ENCODE assay signal across 23 cellular contexts in the genomic region with DNA sequence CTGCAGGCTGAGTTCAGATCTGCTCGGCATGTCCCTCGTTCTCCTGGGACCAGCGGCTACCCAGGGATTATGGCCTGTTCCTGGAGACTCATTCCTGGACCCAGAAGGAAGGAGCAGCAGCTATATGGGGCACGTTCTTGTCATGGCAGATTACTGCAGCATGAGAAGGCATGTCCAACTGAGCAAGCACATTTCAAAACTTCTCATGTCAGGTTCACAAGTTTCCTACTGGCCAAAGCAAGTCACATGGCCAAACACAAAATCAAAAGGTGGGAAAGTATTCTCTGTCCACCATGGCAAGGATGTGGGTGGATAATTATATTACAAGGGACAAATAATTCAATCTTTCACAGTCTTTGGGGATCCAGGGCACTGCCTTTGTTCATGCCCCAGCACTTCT.
DNase-seq lines count a peak whose midpoint lies in the region; ATAC-seq and TF ChIP-seq lines count a peak whose summit lies in the region.
"Had no signal": no experiment of that assay in that cellular context is flagged by ENCODE, and none has a peak within 500 bp of the region (broad histone marks: within the 10 kb centered on the region; RNA-seq: fewer than 3 reads in every experiment).

No MANE protein-coding gene starts in this region.

- H3K36me3 ChIP-seq in GM23338 (ENCODE audit: insufficient read depth) (no peaks in the 10 kb centered on the region), neutrophil (no peaks in the 10 kb centered on the region)
- H3K36me3 ChIP-seq: ascending aorta, gastrocnemius medialis, prostate gland, SJSA1 had no signal

- H3K27me3 ChIP-seq in GM23338 (ENCODE audit: insufficient read depth) = no peaks in the 10 kb centered on the region
- H3K27me3 ChIP-seq in neutrophil = no peaks in the 10 kb centered on the region
- H3K27me3 ChIP-seq: ascending aorta, gastrocnemius medialis, SJSA1, testis had no signal

- TF ChIP-seq CTCF in GM23338 (conservative IDR thresholded peaks at IDR 0.05; ENCODE audit: low read depth in 2 of 2) (no peak), neutrophil (IDR thresholded peaks at IDR 0.05) (no peak)

- H3K9me2 ChIP-seq in GM23338 (ENCODE audit: insufficient read depth) = no peaks in the 10 kb centered on the region

- ATAC-seq in GM23338 = no peak
- ATAC-seq in effector memory CD8-positive, alpha-beta T cell (replicated peaks) = no peak
- ATAC-seq: gastrocnemius medialis; left cardiac atrium; stimulated activated naive CD8-positive, alpha-beta T cell treated with anti-CD3 and anti-CD28 coated beads, Interleukin-15, Interleukin-2, amounts not matched to agents 100 U/mL and 50 U/mL, for 24 hours had no signal

- H3K27ac ChIP-seq in GM23338 (ENCODE audit: low read depth) = no peak overlapping the region
- H3K27ac ChIP-seq in neutrophil = peak overlapping the region; percentile 99
- H3K27ac ChIP-seq: ascending aorta, gastrocnemius medialis, prostate gland, SJSA1, testis had no signal

- no peaks in the 10 kb centered on the region for H3F3A ChIP-seq in GM23338 (replicated peaks; ENCODE audit: low read depth)

- no peaks in the 10 kb centered on the region for H3K9me3 ChIP-seq in neutrophil
- H3K9me3 ChIP-seq: ascending aorta, gastrocnemius medialis, prostate gland, SJSA1, testis had no signal

- H3K4me1 Mint-ChIP-seq in T-helper 1 cell treated with Interleukin-12 subunit alpha and Interleukin-12 subunit beta and Interleukin-4 antibody, amounts not matched to agents 30 μg/mL and 1 μg/mL, for 36 hours (ENCODE audit: low read depth) = peaks cover 32% of the 10 kb centered on the region
- peaks cover 8% of the 10 kb centered on the region; the same call in 2 of the 3 replicates for H3K4me1 Mint-ChIP-seq in GM23338
- peaks cover 20 to 26% of the 10 kb centered on the region in 2 donors for H3K4me1 Mint-ChIP-seq in effector memory CD8-positive, alpha-beta T cell (ENCODE audit: low read depth in 2 of 2)

- H3K9me3 Mint-ChIP-seq in T-helper 1 cell treated with Interleukin-12 subunit alpha and Interleukin-12 subunit beta and Interleukin-4 antibody, amounts not matched to agents 30 μg/mL and 1 μg/mL, for 36 hours = no peaks in the 10 kb centered on the region
- no peaks in the 10 kb centered on the region for H3K9me3 Mint-ChIP-seq in GM23338
- H3K9me3 Mint-ChIP-seq in effector memory CD8-positive, alpha-beta T cell = no peaks in the 10 kb centered on the region
- H3K9me3 Mint-ChIP-seq: H9 had no signal

- H3K4me3 ChIP-seq in GM23338 (no peak overlapping the region), neutrophil (ENCODE audit: low read depth in 1 of 2, low read length in 1 of 2) (peak overlapping the region in 1 of 2 experiments; percentile 47)
- H3K4me3 ChIP-seq: ascending aorta, gastrocnemius medialis, prostate gland, SJSA1, testis had no signal

- H3K36me3 Mint-ChIP-seq in T-helper 1 cell treated with Interleukin-12 subunit alpha and Interleukin-12 subunit beta and Interleukin-4 antibody, amounts not matched to agents 30 μg/mL and 1 μg/mL, for 36 hours (ENCODE audit: low read depth) = peaks cover 7% of the 10 kb centered on the region
- no peaks in the 10 kb centered on the region; the same call in 2 of the 3 replicates for H3K36me3 Mint-ChIP-seq in GM23338 (ENCODE audit: low read depth)
- peaks cover 4% of the 10 kb centered on the region for H3K36me3 Mint-ChIP-seq in effector memory CD8-positive, alpha-beta T cell (ENCODE audit: insufficient read depth)
- H3K36me3 Mint-ChIP-seq: activated naive CD8-positive, alpha-beta T cell had no signal

- no peaks in the 10 kb centered on the region for H3K79me2 ChIP-seq in GM23338 (replicated peaks; ENCODE audit: insufficient read depth)

- DNase-seq in T-helper 1 cell (no peak), GM23338 (ENCODE audit: low spot score) (no peak), UCSD-AML1 (lab: John Stamatoyannopoulos, UW; ENCODE audit: unreplicated experiment) (no peak), NCI-H1436 treated with DMSO at 0.1 percent for 48 hours (lab: John Stamatoyannopoulos, UW) (no peak)
- DNase-seq in effector memory CD8-positive, alpha-beta T cell = no peak
- DNase-seq in stimulated activated CD4-positive, alpha-beta T cell treated with anti-CD3 and anti-CD28 coated beads, Interleukin-2, amount 100 ng/mL, for 48 hours = no peak
- DNase-seq: 8988T; activated CD4-positive, alpha-beta T cell treated with anti-CD3 and anti-CD28 coated beads for 48 hours; cortex of kidney; gastrocnemius medialis; H9; left cardiac atrium; mammary epithelial cell; NCI-H1417; NCI-H82; stimulated activated naive CD8-positive, alpha-beta T cell treated with anti-CD3 and anti-CD28 coated beads, Interleukin-15, Interleukin-2, amounts not matched to agents 100 U/mL and 50 U/mL, for 24 hours; testis had no signal

- peak overlapping the region; percentile 37 for H3K27ac Mint-ChIP-seq in T-helper 1 cell treated with Interleukin-12 subunit alpha and Interleukin-12 subunit beta and Interleukin-4 antibody, amounts not matched to agents 30 μg/mL and 1 μg/mL, for 36 hours
- H3K27ac Mint-ChIP-seq in GM23338 = no peak overlapping the region
- peak overlapping the region in 1 of 2 donors; percentile 86 for H3K27ac Mint-ChIP-seq in effector memory CD8-positive, alpha-beta T cell
- H3K27ac Mint-ChIP-seq: activated naive CD8-positive, alpha-beta T cell; H9 had no signal

- H3K4me3 Mint-ChIP-seq in T-helper 1 cell treated with Interleukin-12 subunit alpha and Interleukin-12 subunit beta and Interleukin-4 antibody, amounts not matched to agents 30 μg/mL and 1 μg/mL, for 36 hours = peak overlapping the region; percentile 3
- H3K4me3 Mint-ChIP-seq in GM23338 = no peak overlapping the region
- H3K4me3 Mint-ChIP-seq in effector memory CD8-positive, alpha-beta T cell = peak overlapping the region; percentile 29 to 86
- H3K4me3 Mint-ChIP-seq: H9 had no signal

- H3K4me1 ChIP-seq in GM23338 (ENCODE audit: insufficient read depth) = no peaks in the 10 kb centered on the region
- H3K4me1 ChIP-seq in neutrophil (ENCODE audit: control insufficient read depth in 1 of 2, insufficient read depth in 1 of 2, low read depth in 1 of 2, low read length in 1 of 2) = peaks cover 78 to 80% of the 10 kb centered on the region in 2 experiments
- H3K4me1 ChIP-seq: ascending aorta, gastrocnemius medialis, prostate gland had no signal

- H3K27me3 Mint-ChIP-seq in T-helper 1 cell treated with Interleukin-12 subunit alpha and Interleukin-12 subunit beta and Interleukin-4 antibody, amounts not matched to agents 30 μg/mL and 1 μg/mL, for 36 hours (ENCODE audit: low read depth) = peaks cover 13% of the 10 kb centered on the region
- peaks cover 3% of the 10 kb centered on the region for H3K27me3 Mint-ChIP-seq in GM23338 (ENCODE audit: insufficient read depth, low read depth, poor library complexity)
- no peaks in the 10 kb centered on the region for H3K27me3 Mint-ChIP-seq in effector memory CD8-positive, alpha-beta T cell
- H3K27me3 Mint-ChIP-seq: activated naive CD8-positive, alpha-beta T cell had no signal

- no peak overlapping the region for H3K4me2 ChIP-seq in GM23338

- no peaks in the 10 kb centered on the region for H4K20me1 ChIP-seq in GM23338 (replicated peaks; ENCODE audit: insufficient read depth)

- peak overlapping the region; percentile 88; the same call in 1 of the 2 replicates for H2AFZ ChIP-seq in GM23338

TF ChIP-seq in GM23338, 12 proteins besides CTCF, POLR2A, EP300 and RAD21:
- no peak for TF ChIP-seq POLR2AphosphoS5 (IDR thresholded peaks at IDR 0.05; ENCODE audit: low read depth)
- no peak for TF ChIP-seq ZNF114 (CRISPR knock-in tag; IDR thresholded peaks at IDR 0.05)
- no peak for TF ChIP-seq STAT1 (IDR thresholded peaks at IDR 0.05; ENCODE audit: unreplicated experiment)
- no peak for TF ChIP-seq CREB1 (CRISPR knock-in tag; IDR thresholded peaks at IDR 0.05; ENCODE audit: low read depth)
- TF ChIP-seq EZH2phosphoT487 (IDR thresholded peaks at IDR 0.05; ENCODE audit: unreplicated experiment) = no peak
- TF ChIP-seq JUNB (IDR thresholded peaks at IDR 0.05; ENCODE audit: unreplicated experiment) = no peak
- no peak for TF ChIP-seq EZH2 (IDR thresholded peaks at IDR 0.05; ENCODE audit: low read depth, unreplicated experiment)
